8 cellular contexts compared by ENCODE assay signal in genomic region chr6:26003102-26003694, GRCh38. TPM values are rescaled to one million over a fixed set of nuclear protein-coding genes. Genes with fewer than 3 reads are reported as not detected.
DNase-seq lines count a peak whose midpoint lies in the region; ATAC-seq and TF ChIP-seq lines count a peak whose summit lies in the region.

No MANE protein-coding gene starts in this region.

- no peaks in the 10 kb centered on the region for H3K4me1 ChIP-seq in RWPE2 (ENCODE audit: insufficient read depth, poor library complexity, severe bottlenecking)
- H3K4me1 ChIP-seq in ascending aorta = no peaks in the 10 kb centered on the region
- H3K4me1 ChIP-seq in hepatocyte (ENCODE audit: insufficient read depth) = no peaks in the 10 kb centered on the region

- H3K79me2 ChIP-seq in hepatocyte = no peaks in the 10 kb centered on the region

- H3K27ac ChIP-seq in RWPE2 (ENCODE audit: poor library complexity, severe bottlenecking) = no peak overlapping the region
- H3K27ac ChIP-seq in ascending aorta = no peak overlapping the region
- H3K27ac ChIP-seq in hepatocyte = no peak overlapping the region

- no peak overlapping the region for H2AFZ ChIP-seq in hepatocyte

- no peak overlapping the region for H3K4me2 ChIP-seq in hepatocyte

- peaks cover 11% of the 10 kb centered on the region for H3K36me3 ChIP-seq in RWPE2 (ENCODE audit: low read depth)
- peaks cover 7 to 14% of the 10 kb centered on the region in 2 donors for H3K36me3 ChIP-seq in ascending aorta
- H3K36me3 ChIP-seq in hepatocyte (replicated peaks; ENCODE audit: insufficient read depth, low read depth) = no peaks in the 10 kb centered on the region

- H3K9me3 ChIP-seq in RWPE2 (ENCODE audit: severe bottlenecking) (no peaks in the 10 kb centered on the region), ascending aorta (no peaks in the 10 kb centered on the region), hepatocyte (ENCODE audit: low read depth) (no peaks in the 10 kb centered on the region)

- H3K27me3 ChIP-seq in RWPE2 (ENCODE audit: insufficient read depth, poor library complexity, severe bottlenecking) = no peaks in the 10 kb centered on the region
- no peaks in the 10 kb centered on the region for H3K27me3 ChIP-seq in ascending aorta
- no peaks in the 10 kb centered on the region for H3K27me3 ChIP-seq in hepatocyte

- TF ChIP-seq CTCF in RWPE2 (IDR thresholded peaks at IDR 0.05; ENCODE audit: poor library complexity, severe bottlenecking) (peak; percentile 95), ascending aorta (IDR thresholded peaks at IDR 0.05) (peak; percentile 54 to 78 (median 77)), hepatocyte (IDR thresholded peaks at IDR 0.05; ENCODE audit: poor library complexity) (peak; percentile 71)

- no peaks in the 10 kb centered on the region for H4K20me1 ChIP-seq in hepatocyte (ENCODE audit: insufficient read depth, poor library complexity, severe bottlenecking)

- no peaks in the 10 kb centered on the region for H3K9me2 ChIP-seq in hepatocyte (replicated peaks; ENCODE audit: insufficient read depth)

- DNase-seq in DMS153 (lab: John Stamatoyannopoulos, UW) (peak; percentile 2), HPDE6-E6E7 (ENCODE audit: extremely low spot score) (peak; percentile 52), RWPE2 (ENCODE audit: low spot score) (no peak), ascending aorta (ENCODE audit: low spot score in 2 of 2) (peak in 1 of 2 donors; percentile 80), hepatocyte (ENCODE audit: low spot score) (peak; percentile 73), GOT3 (lab: John Stamatoyannopoulos, UW) (no peak)
- peak; percentile 37 for DNase-seq in stimulated activated CD4-positive, alpha-beta T cell treated with anti-CD3 and anti-CD28 coated beads, Interleukin-12 subunit alpha, Interleukin-12 subunit beta, amount 100 ng/mL, for 4 hours

- WGBS in hepatocyte (ENCODE audit: low lambda C conversion rate, missing lambda C conversion rate) = 5% methylated on average over 3 of the region's 3 CpGs

- intact Hi-C loops in ascending aorta (cut with DNase I) = loop anchor here (1.0 to 10.0 kb wide), 2 partner anchors 13 to 218 kb away; no protein-coding TSS in a partner anchor

- H3K4me3 ChIP-seq in RWPE2 (ENCODE audit: severe bottlenecking) (no peak overlapping the region), ascending aorta (no peak overlapping the region), hepatocyte (no peak overlapping the region)

- ATAC-seq in RWPE2 (ENCODE audit: low read depth) (peak; percentile 64; the same call in 2 of the 3 replicates), GM19463 (IDR thresholded peaks at IDR 0.05; ENCODE audit: unreplicated experiment) (no peak)

RNA-seq across cellular contexts. Expression of gene TRIM38, which starts 40.6 kb away (rescaled TPM):
- total RNA-seq in ascending aorta (7.6 TPM), hepatocyte (7.9 and 8.6 TPM in 2 replicates)
- 3.2 and 5.2 TPM in 2 replicates for polyA plus RNA-seq in hepatocyte

Comparison
In these comparisons a context has a peak if more than half of its experiments do, and no peak if none do; other contexts are left out.
1. DNase-seq: peak in DMS153 (single experiment), HPDE6-E6E7 (single experiment), hepatocyte (single experiment) and stimulated activated CD4-positive, alpha-beta T cell treated with anti-CD3 and anti-CD28 coated beads, Interleukin-12 subunit alpha, Interleukin-12 subunit beta, amount 100 ng/mL, for 4 hours (single experiment); none in RWPE2 (single experiment) and GOT3 (single experiment).
2. Peak in every context shown above with its lines, with median percentiles within 50 percentile points of each other: CTCF ChIP-seq.